Comparison of ENCODE assay signal across 11 cellular contexts in the genomic region with DNA sequence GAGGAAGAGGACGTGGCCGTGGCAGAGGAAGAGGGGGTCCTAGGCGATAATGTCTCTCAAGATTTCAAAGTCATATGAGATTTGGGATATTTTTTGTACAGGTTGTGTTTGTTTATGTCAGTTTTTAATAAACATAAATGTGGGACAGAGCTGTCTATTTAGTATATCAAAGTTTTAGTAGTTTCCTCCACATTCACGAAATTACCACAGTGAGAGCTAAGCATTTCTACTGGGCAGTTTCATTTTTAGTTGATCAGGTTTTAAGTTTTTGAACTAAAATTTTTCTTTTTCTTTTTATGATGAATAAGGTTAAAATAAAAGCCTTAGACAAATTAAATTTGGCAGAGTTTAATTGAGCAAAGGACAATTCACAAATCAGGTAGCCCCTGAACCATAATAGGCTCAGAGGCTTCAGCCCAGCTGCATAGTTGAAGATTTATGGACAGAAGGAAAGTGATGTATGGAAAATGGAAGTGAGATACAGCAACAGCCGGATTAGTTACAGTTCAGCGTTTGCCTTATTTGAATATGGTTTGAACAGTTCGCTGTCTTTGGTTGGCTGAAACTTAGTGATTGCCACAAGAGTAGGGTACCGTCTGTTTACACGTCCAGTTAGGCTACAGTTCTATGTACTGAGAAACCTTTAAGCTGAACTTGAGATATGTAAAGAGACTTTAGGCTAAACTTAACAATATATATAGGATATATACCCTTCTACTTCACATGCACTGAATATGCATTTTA. TPM values are rescaled to one million over a fixed set of nuclear protein-coding genes. Genes with fewer than 3 reads are reported as not detected.
DNase-seq lines count a peak whose midpoint lies in the region; ATAC-seq and TF ChIP-seq lines count a peak whose summit lies in the region.
"Had no signal": no experiment of that assay in that cellular context is flagged by ENCODE, and none has a peak within 500 bp of the region (broad histone marks: within the 10 kb centered on the region; RNA-seq: fewer than 3 reads in every experiment).

No MANE protein-coding gene starts in this region.

- WGBS in ovary, 3 donors, result 86 to 91% (median 88%) methylated on average over 9 of the region's 9 CpGs

- no peak overlapping the region for H3K4me3 ChIP-seq in CD8-positive, alpha-beta T cell (ENCODE audit: low read depth, low read length)
- H3K4me3 ChIP-seq in OCI-LY3 (ENCODE audit: low read length) (peak overlapping the region; percentile 51), ovary (no peak overlapping the region)

- no peak for TF ChIP-seq EP300 in ovary (IDR thresholded peaks at IDR 0.05)

- no peak for TF ChIP-seq CTCF in CD8-positive, alpha-beta T cell (IDR thresholded peaks at IDR 0.05)
- no peak for TF ChIP-seq CTCF in OCI-LY3 (IDR thresholded peaks at IDR 0.05; ENCODE audit: low read depth, low read length)
- TF ChIP-seq CTCF in ovary (IDR thresholded peaks at IDR 0.05), result no peak

- no peaks in the 10 kb centered on the region for H3K27me3 ChIP-seq in CD8-positive, alpha-beta T cell (ENCODE audit: insufficient read depth, low read length)
- no peaks in the 10 kb centered on the region for H3K27me3 ChIP-seq in OCI-LY3 (ENCODE audit: low read depth, low read length)
- H3K27me3 ChIP-seq in ovary, result no peaks in the 10 kb centered on the region

- H3K4me3 Mint-ChIP-seq in CD8-positive, alpha-beta T cell, result peak overlapping the region; percentile 33

- intact Hi-C loops in CD8-positive, alpha-beta T cell (cut with DNase I, micrococcal nuclease), result no loop called here
- intact Hi-C loops in ovary (cut with DNase I), result no loop called here

- POLR2A ChIA-PET in CD8-positive, alpha-beta T cell (lab: Charles Lee), result interaction anchor here (1.2 kb wide), 1 partner anchor 28 kb away, joined by 4 read pairs; no protein-coding TSS in a partner anchor

- peaks cover 61% of the 10 kb centered on the region for H3K36me3 Mint-ChIP-seq in CD8-positive, alpha-beta T cell

- H3K4me2 ChIP-seq in OCI-LY3 (ENCODE audit: low read length), result peak overlapping the region; percentile 37

- peaks cover 17% of the 10 kb centered on the region for H3K4me1 ChIP-seq in CD8-positive, alpha-beta T cell (ENCODE audit: insufficient read depth, low read length)
- H3K4me1 ChIP-seq in OCI-LY3 (ENCODE audit: low read length), result peaks cover 29% of the 10 kb centered on the region
- no peaks in the 10 kb centered on the region for H3K4me1 ChIP-seq in ovary (ENCODE audit: insufficient read depth)

- CTCF ChIA-PET in CD8-positive, alpha-beta T cell (lab: Charles Lee), result interaction anchor here (2.2 kb wide), 1 partner anchor 29 kb away, joined by 7 read pairs; the partner anchor contains the start of gene ESCO1

- H3K9me3 ChIP-seq in CD8-positive, alpha-beta T cell (ENCODE audit: low read length), result no peaks in the 10 kb centered on the region
- H3K9me3 ChIP-seq in OCI-LY3 (ENCODE audit: insufficient read depth, low read length), result no peaks in the 10 kb centered on the region
- no peaks in the 10 kb centered on the region for H3K9me3 ChIP-seq in ovary

- no peak for DNase-seq in CD8-positive, alpha-beta T cell
- DNase-seq in NCI-H345 treated with DMSO at 0.1 percent for 48 hours (lab: John Stamatoyannopoulos, UW; ENCODE audit: unreplicated experiment), result no peak
- DNase-seq in T1000 (lab: John Stamatoyannopoulos, UW), result no peak
- DNase-seq in ovary, result no peak
- DNase-seq in NCI-H748 (lab: John Stamatoyannopoulos, UW; ENCODE audit: unreplicated experiment), result no peak
- DNase-seq: HCEC 1CT, NCI-H1417, SW 1271 had no signal

- H3K9ac ChIP-seq in OCI-LY3 (ENCODE audit: low read length), result peak overlapping the region; percentile 20

- H3K36me3 ChIP-seq in CD8-positive, alpha-beta T cell (ENCODE audit: insufficient read depth, low read length), result peaks cover 31% of the 10 kb centered on the region
- H3K36me3 ChIP-seq in OCI-LY3 (replicated peaks; ENCODE audit: low read depth, low read length), result peaks cover 43% of the 10 kb centered on the region
- no peaks in the 10 kb centered on the region for H3K36me3 ChIP-seq in ovary

- no peak for TF ChIP-seq POLR2A in ovary (IDR thresholded peaks at IDR 0.05)

- no peak for ATAC-seq in CD8-positive, alpha-beta T cell
- ATAC-seq in GM19035 (IDR thresholded peaks at IDR 0.05; ENCODE audit: unreplicated experiment) (peak; percentile 92), HG02852 (IDR thresholded peaks at IDR 0.05; ENCODE audit: unreplicated experiment) (peak; percentile 96)

- H4K20me1 ChIP-seq in OCI-LY3 (ENCODE audit: insufficient read depth, low read length), result peaks cover 28% of the 10 kb centered on the region

- H3K9me3 Mint-ChIP-seq in CD8-positive, alpha-beta T cell, result no peaks in the 10 kb centered on the region

- H3K4me1 Mint-ChIP-seq in CD8-positive, alpha-beta T cell (ENCODE audit: low read depth), result peaks cover 20% of the 10 kb centered on the region

- peak overlapping the region; percentile 79 for H3K27ac Mint-ChIP-seq in CD8-positive, alpha-beta T cell

- peaks cover 61% of the 10 kb centered on the region for H3K79me2 ChIP-seq in OCI-LY3 (ENCODE audit: low read length)

- H2AFZ ChIP-seq in OCI-LY3 (ENCODE audit: low read depth, low read length), result no peak overlapping the region

- H3K27me3 Mint-ChIP-seq in CD8-positive, alpha-beta T cell (ENCODE audit: low read depth), result no peaks in the 10 kb centered on the region

- H3K27ac ChIP-seq in CD8-positive, alpha-beta T cell (ENCODE audit: low read depth, low read length), result no peak overlapping the region
- H3K27ac ChIP-seq in OCI-LY3 (ENCODE audit: low read length) (peak overlapping the region; percentile 82), ovary (no peak overlapping the region)

RNA-seq across cellular contexts. Expression of gene SNRPD1, which starts 17.1 kb away (rescaled TPM):
- total RNA-seq in CD8-positive, alpha-beta T cell, result 10 to 100 TPM; 34.5 to 41.1 TPM
- total RNA-seq in ovary, result 10 to 100 TPM in 5 of 7 donors, 1 to 10 TPM in 2; 3.9 to 52.0 (median 37.3) TPM
- 10 to 100 TPM; 15.6 to 64.4 TPM for polyA plus RNA-seq in ovary

RNA-seq across cellular contexts. Expression of gene ESCO1, which starts 28.8 kb away (rescaled TPM):
- total RNA-seq in CD8-positive, alpha-beta T cell, result 10 to 100 TPM; 37.3 to 38.8 TPM
- total RNA-seq in ovary, result 10 to 100 TPM; 10.9 to 21.3 (median 16.9) TPM
- 10 to 100 TPM in 1 of 2 donors, 1 to 10 TPM in 1; 8.1 to 12.2 TPM for polyA plus RNA-seq in ovary
